11 cellular contexts compared by ENCODE assay signal in the genomic region with DNA sequence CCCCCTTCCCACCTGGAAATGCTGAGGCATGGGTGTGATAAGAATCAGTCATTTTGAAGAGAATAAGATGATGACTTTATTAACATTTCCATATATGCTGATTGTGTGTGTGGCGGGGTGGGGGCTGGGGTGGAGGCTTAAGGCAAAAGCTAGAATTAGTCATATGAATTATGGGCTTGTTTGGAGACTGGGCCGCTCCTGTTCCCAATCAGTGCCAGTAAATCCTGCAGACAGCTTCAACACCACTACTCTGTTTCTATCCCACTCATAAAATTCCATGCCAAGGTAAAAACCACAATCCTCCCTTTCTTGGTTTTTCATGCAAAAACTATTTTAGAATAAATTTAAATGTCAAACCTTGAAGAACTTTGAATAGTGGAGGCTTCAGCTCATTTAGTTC. TPM values are rescaled to one million over a fixed set of nuclear protein-coding genes. Genes with fewer than 3 reads are reported as not detected.
DNase-seq lines count a peak whose midpoint lies in the region; ATAC-seq and TF ChIP-seq lines count a peak whose summit lies in the region.
"Had no signal": no experiment of that assay in that cellular context is flagged by ENCODE, and none has a peak within 500 bp of the region (broad histone marks: within the 10 kb centered on the region; RNA-seq: fewer than 3 reads in every experiment).

No MANE protein-coding gene starts in this region.

- H3K4me1 ChIP-seq in suprapubic skin, result peaks cover 40% of the 10 kb centered on the region

- peak overlapping the region; percentile 39 for H3K27ac ChIP-seq in suprapubic skin

- H3K36me3 Mint-ChIP-seq in HFFc6 (ENCODE audit: low read depth), result peaks cover 42% of the 10 kb centered on the region
- H3K36me3 Mint-ChIP-seq in activated naive CD8-positive, alpha-beta T cell treated with anti-CD3 and anti-CD28 coated beads for 36 hours, result peaks cover 18% of the 10 kb centered on the region

- no peak for TF ChIP-seq POLR2A in suprapubic skin (IDR thresholded peaks at IDR 0.05)
- no peak for TF ChIP-seq POLR2A in erythroblast (IDR thresholded peaks at IDR 0.05; ENCODE audit: low read length)

- H3K27ac Mint-ChIP-seq in HFFc6, result peak overlapping the region; percentile 79
- H3K27ac Mint-ChIP-seq in activated naive CD8-positive, alpha-beta T cell treated with anti-CD3 and anti-CD28 coated beads for 36 hours, result no peak overlapping the region

- ATAC-seq in GM18520 (IDR thresholded peaks at IDR 0.05; ENCODE audit: unreplicated experiment), result no peak

- peaks cover 2% of the 10 kb centered on the region for H3K27me3 Mint-ChIP-seq in HFFc6 (ENCODE audit: insufficient read depth)
- no peaks in the 10 kb centered on the region for H3K27me3 Mint-ChIP-seq in activated naive CD8-positive, alpha-beta T cell treated with anti-CD3 and anti-CD28 coated beads for 36 hours

- H3K36me3 ChIP-seq in suprapubic skin, result no peaks in the 10 kb centered on the region

- TF ChIP-seq EP300 in suprapubic skin (IDR thresholded peaks at IDR 0.05), result no peak

- TF ChIP-seq CTCF in HFFc6 (IDR thresholded peaks at IDR 0.05), result no peak
- TF ChIP-seq CTCF in suprapubic skin (IDR thresholded peaks at IDR 0.05), result no peak

- H3K4me3 Mint-ChIP-seq in HFFc6, result peak overlapping the region; percentile 61; the same call in 1 of the 2 replicates
- H3K4me3 Mint-ChIP-seq in activated naive CD8-positive, alpha-beta T cell treated with anti-CD3 and anti-CD28 coated beads for 36 hours, result no peak overlapping the region
- H3K4me3 Mint-ChIP-seq: brain had no signal

- peaks cover 81% of the 10 kb centered on the region for H3K4me1 Mint-ChIP-seq in HFFc6 (ENCODE audit: low read depth)
- H3K4me1 Mint-ChIP-seq in activated naive CD8-positive, alpha-beta T cell treated with anti-CD3 and anti-CD28 coated beads for 36 hours, result peaks cover 44% of the 10 kb centered on the region

- H3K4me3 ChIP-seq in suprapubic skin, result no peak overlapping the region

- DNase-seq in HFFc6 (peak; percentile 86), astrocyte of the hippocampus (ENCODE audit: low read depth, low spot score) (peak; percentile 89), kidney glomerular epithelial cell (lab: John Stamatoyannopoulos, UW) (peak; percentile 72), suprapubic skin (ENCODE audit: low spot score in 2 of 2) (no peak), T-helper 2 cell (no peak), erythroblast (lab: John Stamatoyannopoulos, UW) (no peak)
- DNase-seq in activated naive CD8-positive, alpha-beta T cell treated with anti-CD3 and anti-CD28 coated beads for 36 hours, result no peak
- DNase-seq: GDM1, Kasumi-1 had no signal

- H3K9me3 Mint-ChIP-seq in HFFc6, result peaks cover 16% of the 10 kb centered on the region
- peaks cover 15% of the 10 kb centered on the region for H3K9me3 Mint-ChIP-seq in activated naive CD8-positive, alpha-beta T cell treated with anti-CD3 and anti-CD28 coated beads for 36 hours

- H3K9me3 ChIP-seq in suprapubic skin, result no peaks in the 10 kb centered on the region

- H3K27me3 ChIP-seq in suprapubic skin, result no peaks in the 10 kb centered on the region

- 9% methylated on average over 2 of the region's 2 CpGs for WGBS in suprapubic skin

RNA-seq across cellular contexts. Expression of a gene that starts 29.9 kb away (rescaled TPM):
- 1,000 to 10,000 TPM in 2 of 6 experiments, 100 to 1,000 TPM in 4; 787 to 1,148 (median 975) TPM for total RNA-seq in HFFc6 (2021; fragmentation: NEBNext Ultra II Directional; extraction: Animal tissue kit (Norgen Biotek cat#: 25700))
- 1,000 to 10,000 TPM in 1 of 4 donors, 100 to 1,000 TPM in 3; 632 to 1,386 (median 819) TPM for total RNA-seq in suprapubic skin
- total RNA-seq in activated naive CD8-positive, alpha-beta T cell treated with anti-CD3 and anti-CD28 coated beads for 36 hours, result 100 to 1,000 TPM; 227 to 230 TPM

Comparison
In these comparisons a context has a peak if more than half of its experiments do, and no peak if none do; other contexts are left out.
1. DNase-seq: peak in HFFc6 (single experiment), astrocyte of the hippocampus (single experiment) and kidney glomerular epithelial cell (single experiment); none in suprapubic skin (0 of 2), activated naive CD8-positive, alpha-beta T cell treated with anti-CD3 and anti-CD28 coated beads for 36 hours (single experiment), T-helper 2 cell (0 of 5) and erythroblast (0 of 2).